Comparison of ENCODE assay signal across 27 cellular contexts in genomic region chr6:163199371-163199770, GRCh38.
"Had no signal": no experiment of that assay in that cellular context is flagged by ENCODE, and none has a peak within 500 bp of the region (broad histone marks: within the 10 kb centered on the region; RNA-seq: fewer than 3 reads in every experiment).

No MANE protein-coding gene starts in this region.

- H3K27me3 ChIP-seq: heart left ventricle, neutrophil, ovary, upper lobe of left lung, vagina had no signal

- H3K4me3 ChIP-seq: heart left ventricle, lower lobe of right lung, ovary, psoas muscle, thoracic aorta, upper lobe of left lung, vagina had no signal

- ATAC-seq: lower lobe of right lung, natural killer cell, psoas muscle, right cardiac atrium had no signal

- H3K9me3 ChIP-seq: heart left ventricle, lower lobe of right lung, neutrophil, ovary, psoas muscle, thoracic aorta, upper lobe of left lung, vagina had no signal

- H3K36me3 ChIP-seq: heart left ventricle, lower lobe of right lung, neutrophil, ovary, thoracic aorta, upper lobe of left lung, vagina had no signal

- DNase-seq: activated CD4-positive, alpha-beta memory T cell treated with anti-CD3 and anti-CD28 coated beads for 36 hours; activated CD4-positive, alpha-beta T cell treated with anti-CD3 and anti-CD28 coated beads, Interleukin-2, amount 10 ng/mL, durations not matched to agents 24 days and 14 days; activated CD4-positive, CD25-positive, alpha-beta regulatory T cell treated with anti-CD3 and anti-CD28 coated beads, Interleukin-2, amount 50 U/mL, for 72 hours; activated CD8-positive, alpha-beta memory T cell treated with anti-CD3 and anti-CD28 coated beads, Interleukin-2, amount 50 U/mL, for 4 hours; activated gamma-delta T cell; activated naive CD4-positive, alpha-beta T cell treated with anti-CD3 and anti-CD28 coated beads, Interleukin-2, amount 10 ng/mL, durations not matched to agents 7 days and 5 days; activated naive CD8-positive, alpha-beta T cell treated with anti-CD3 and anti-CD28 coated beads, Interleukin-2, amount 10 ng/mL, durations not matched to agents 7 days and 5 days; activated T-cell treated with anti-CD3 and anti-CD28 coated beads, Interleukin-2, amount 50 U/mL, for 1 hour; central memory CD4-positive, alpha-beta T cell; dermis blood vessel endothelial cell; effector memory CD4-positive, alpha-beta T cell; foreskin fibroblast; heart left ventricle; hypothalamus; immature natural killer cell; lower lobe of right lung; mesenchymal stem cell; natural killer cell; ovary; psoas muscle; right cardiac atrium; stimulated activated naive CD4-positive, alpha-beta T cell; T-helper 2 cell; upper lobe of left lung had no signal

- H3K27ac ChIP-seq: heart left ventricle, lower lobe of right lung, neutrophil, ovary, psoas muscle, thoracic aorta, upper lobe of left lung, vagina had no signal

- H3K4me1 ChIP-seq: heart left ventricle, lower lobe of right lung, psoas muscle, upper lobe of left lung, vagina had no signal
